1 cellular context compared by ENCODE assay signal in genomic region chr22:21014202-21015050, GRCh38.
TF ChIP-seq lines count a peak whose summit lies in the region.

No MANE protein-coding gene starts in this region.

TF ChIP-seq in HepG2, 621 proteins besides CTCF, POLR2A, EP300 and RAD21 (continued from another document and continues in another):
- TF ChIP-seq, protein P1, sequence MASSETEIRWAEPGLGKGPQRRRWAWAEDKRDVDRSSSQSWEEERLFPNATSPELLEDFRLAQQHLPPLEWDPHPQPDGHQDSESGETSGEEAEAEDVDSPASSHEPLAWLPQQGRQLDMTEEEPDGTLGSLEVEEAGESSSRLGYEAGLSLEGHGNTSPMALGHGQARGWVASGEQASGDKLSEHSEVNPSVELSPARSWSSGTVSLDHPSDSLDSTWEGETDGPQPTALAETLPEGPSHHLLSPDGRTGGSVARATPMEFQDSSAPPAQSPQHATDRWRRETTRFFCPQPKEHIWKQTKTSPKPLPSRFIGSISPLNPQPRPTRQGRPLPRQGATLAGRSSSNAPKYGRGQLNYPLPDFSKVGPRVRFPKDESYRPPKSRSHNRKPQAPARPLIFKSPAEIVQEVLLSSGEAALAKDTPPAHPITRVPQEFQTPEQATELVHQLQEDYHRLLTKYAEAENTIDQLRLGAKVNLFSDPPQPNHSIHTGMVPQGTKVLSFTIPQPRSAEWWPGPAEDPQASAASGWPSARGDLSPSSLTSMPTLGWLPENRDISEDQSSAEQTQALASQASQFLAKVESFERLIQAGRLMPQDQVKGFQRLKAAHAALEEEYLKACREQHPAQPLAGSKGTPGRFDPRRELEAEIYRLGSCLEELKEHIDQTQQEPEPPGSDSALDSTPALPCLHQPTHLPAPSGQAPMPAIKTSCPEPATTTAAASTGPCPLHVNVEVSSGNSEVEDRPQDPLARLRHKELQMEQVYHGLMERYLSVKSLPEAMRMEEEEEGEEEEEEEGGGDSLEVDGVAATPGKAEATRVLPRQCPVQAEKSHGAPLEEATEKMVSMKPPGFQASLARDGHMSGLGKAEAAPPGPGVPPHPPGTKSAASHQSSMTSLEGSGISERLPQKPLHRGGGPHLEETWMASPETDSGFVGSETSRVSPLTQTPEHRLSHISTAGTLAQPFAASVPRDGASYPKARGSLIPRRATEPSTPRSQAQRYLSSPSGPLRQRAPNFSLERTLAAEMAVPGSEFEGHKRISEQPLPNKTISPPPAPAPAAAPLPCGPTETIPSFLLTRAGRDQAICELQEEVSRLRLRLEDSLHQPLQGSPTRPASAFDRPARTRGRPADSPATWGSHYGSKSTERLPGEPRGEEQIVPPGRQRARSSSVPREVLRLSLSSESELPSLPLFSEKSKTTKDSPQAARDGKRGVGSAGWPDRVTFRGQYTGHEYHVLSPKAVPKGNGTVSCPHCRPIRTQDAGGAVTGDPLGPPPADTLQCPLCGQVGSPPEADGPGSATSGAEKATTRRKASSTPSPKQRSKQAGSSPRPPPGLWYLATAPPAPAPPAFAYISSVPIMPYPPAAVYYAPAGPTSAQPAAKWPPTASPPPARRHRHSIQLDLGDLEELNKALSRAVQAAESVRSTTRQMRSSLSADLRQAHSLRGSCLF (CRISPR knock-in tag; IDR thresholded peaks at IDR 0.05; ENCODE audit: borderline replicate concordance), result no peak
- no peak for TF ChIP-seq ZNF552 (CRISPR knock-in tag; IDR thresholded peaks at IDR 0.05; ENCODE audit: borderline replicate concordance)
- TF ChIP-seq KDM5B (CRISPR knock-in tag; IDR thresholded peaks at IDR 0.05; ENCODE audit: borderline replicate concordance), result no peak
- TF ChIP-seq CSRNP2 (CRISPR knock-in tag; conservative IDR thresholded peaks at IDR 0.05; ENCODE audit: low read depth), result no peak
- no peak for TF ChIP-seq SUZ12 (IDR thresholded peaks at IDR 0.05; ENCODE audit: low read depth, low read length)
- no peak for TF ChIP-seq ZNF773 (CRISPR knock-in tag; IDR thresholded peaks at IDR 0.05; ENCODE audit: borderline replicate concordance)
- TF ChIP-seq ZC3H13 (CRISPR knock-in tag; IDR thresholded peaks at IDR 0.05), result no peak
- TF ChIP-seq ZKSCAN5 (CRISPR knock-in tag; IDR thresholded peaks at IDR 0.05), result peak; percentile 90
- no peak for TF ChIP-seq ZNF354B (CRISPR knock-in tag; IDR thresholded peaks at IDR 0.05)
- TF ChIP-seq MATR3 (CRISPR knock-in tag; IDR thresholded peaks at IDR 0.05), result no peak
- TF ChIP-seq ZNF570 (CRISPR knock-in tag; IDR thresholded peaks at IDR 0.05; ENCODE audit: borderline replicate concordance), result no peak
- TF ChIP-seq THYN1 (CRISPR knock-in tag; IDR thresholded peaks at IDR 0.05; ENCODE audit: borderline replicate concordance, low read depth), result no peak
- TF ChIP-seq, protein P2, sequence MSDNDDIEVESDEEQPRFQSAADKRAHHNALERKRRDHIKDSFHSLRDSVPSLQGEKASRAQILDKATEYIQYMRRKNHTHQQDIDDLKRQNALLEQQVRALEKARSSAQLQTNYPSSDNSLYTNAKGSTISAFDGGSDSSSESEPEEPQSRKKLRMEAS (IDR thresholded peaks at IDR 0.05), result peak; percentile 19; the same call in 1 of the 2 replicates
- TF ChIP-seq SKIL (CRISPR knock-in tag; IDR thresholded peaks at IDR 0.05; ENCODE audit: borderline replicate concordance), result peak; percentile 46; the same call in 1 of the 2 replicates
- no peak for TF ChIP-seq REXO4 (CRISPR knock-in tag; IDR thresholded peaks at IDR 0.05; ENCODE audit: borderline replicate concordance)
- TF ChIP-seq ZNF569 (CRISPR knock-in tag; IDR thresholded peaks at IDR 0.05; ENCODE audit: borderline replicate concordance), result no peak
- TF ChIP-seq STAG1 (CRISPR knock-in tag; IDR thresholded peaks at IDR 0.05), result no peak
- TF ChIP-seq TAF1 (CRISPR knock-in tag; IDR thresholded peaks at IDR 0.05), result no peak; the same call in 1 of the 2 replicates
- peak; percentile 64 for TF ChIP-seq ZNF574 (CRISPR knock-in tag; IDR thresholded peaks at IDR 0.05)
- no peak for TF ChIP-seq ZMYM2 (CRISPR knock-in tag; IDR thresholded peaks at IDR 0.05)
- no peak for TF ChIP-seq MXD1 (CRISPR knock-in tag; IDR thresholded peaks at IDR 0.05)
- TF ChIP-seq ZNF274 (CRISPR knock-in tag; IDR thresholded peaks at IDR 0.05), result no peak
- TF ChIP-seq GFI1 (CRISPR knock-in tag; IDR thresholded peaks at IDR 0.05; ENCODE audit: borderline replicate concordance), result 0 out of 2 replicates have a peak, but pooled peaks have one; percentile 29
- TF ChIP-seq HNF1A (IDR thresholded peaks at IDR 0.05; ENCODE audit: low read depth), result no peak
- TF ChIP-seq HNF1A (CRISPR knock-in tag; IDR thresholded peaks at IDR 0.05; ENCODE audit: borderline replicate concordance), result no peak
- TF ChIP-seq, protein P3, sequence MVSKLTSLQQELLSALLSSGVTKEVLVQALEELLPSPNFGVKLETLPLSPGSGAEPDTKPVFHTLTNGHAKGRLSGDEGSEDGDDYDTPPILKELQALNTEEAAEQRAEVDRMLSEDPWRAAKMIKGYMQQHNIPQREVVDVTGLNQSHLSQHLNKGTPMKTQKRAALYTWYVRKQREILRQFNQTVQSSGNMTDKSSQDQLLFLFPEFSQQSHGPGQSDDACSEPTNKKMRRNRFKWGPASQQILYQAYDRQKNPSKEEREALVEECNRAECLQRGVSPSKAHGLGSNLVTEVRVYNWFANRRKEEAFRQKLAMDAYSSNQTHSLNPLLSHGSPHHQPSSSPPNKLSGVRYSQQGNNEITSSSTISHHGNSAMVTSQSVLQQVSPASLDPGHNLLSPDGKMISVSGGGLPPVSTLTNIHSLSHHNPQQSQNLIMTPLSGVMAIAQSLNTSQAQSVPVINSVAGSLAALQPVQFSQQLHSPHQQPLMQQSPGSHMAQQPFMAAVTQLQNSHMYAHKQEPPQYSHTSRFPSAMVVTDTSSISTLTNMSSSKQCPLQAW (CRISPR knock-in tag; IDR thresholded peaks at IDR 0.05), result no peak
- peak; percentile 38; the same call in 1 of the 2 replicates for TF ChIP-seq SALL1 (CRISPR knock-in tag; IDR thresholded peaks at IDR 0.05)
- TF ChIP-seq ZNF44 (CRISPR knock-in tag; IDR thresholded peaks at IDR 0.05), result no peak
- peak; percentile 51; the same call in 1 of the 2 replicates for TF ChIP-seq KAT8 (CRISPR knock-in tag; IDR thresholded peaks at IDR 0.05)
- no peak for TF ChIP-seq ATF1 (CRISPR knock-in tag; IDR thresholded peaks at IDR 0.05)
- no peak for TF ChIP-seq FIP1L1 (IDR thresholded peaks at IDR 0.05; ENCODE audit: borderline replicate concordance, insufficient read depth, low read depth, low read length)
- TF ChIP-seq ZNF329 (CRISPR knock-in tag; IDR thresholded peaks at IDR 0.05; ENCODE audit: low read depth), result no peak
- TF ChIP-seq NPAS2 (CRISPR knock-in tag; IDR thresholded peaks at IDR 0.05; ENCODE audit: borderline replicate concordance), result no peak
- TF ChIP-seq DNMT3B (CRISPR knock-in tag; conservative IDR thresholded peaks at IDR 0.05), result no peak
- 0 out of 2 replicates have a peak, but pooled peaks have one; percentile 26 for TF ChIP-seq RCOR2 (CRISPR knock-in tag; IDR thresholded peaks at IDR 0.05)
- no peak for TF ChIP-seq FOSL2 (CRISPR knock-in tag; IDR thresholded peaks at IDR 0.05)
- no peak for TF ChIP-seq ZNF558 (CRISPR knock-in tag; IDR thresholded peaks at IDR 0.05; ENCODE audit: borderline replicate concordance)
- no peak for TF ChIP-seq KDM3A (CRISPR knock-in tag; IDR thresholded peaks at IDR 0.05; ENCODE audit: low read depth)
- no peak for TF ChIP-seq NCOA2 (CRISPR knock-in tag; IDR thresholded peaks at IDR 0.05)
- TF ChIP-seq ZNF770 (CRISPR knock-in tag; IDR thresholded peaks at IDR 0.05), result no peak
- TF ChIP-seq TAF15 (IDR thresholded peaks at IDR 0.05; ENCODE audit: low read depth, low read length, poor library complexity, severe bottlenecking), result no peak
